ENCODE assay signal across 1 cellular context in genomic region chr19:48718711-48719231, GRCh38.
TF ChIP-seq lines count a peak whose summit lies in the region.

No MANE protein-coding gene starts in this region.

TF ChIP-seq in HepG2, 621 proteins besides CTCF, POLR2A, EP300 and RAD21 (continued from another document):
- TF ChIP-seq ZNF503 (CRISPR knock-in tag; IDR thresholded peaks at IDR 0.05) = peak; percentile 70; the same call in 1 of the 2 replicates
- 0 out of 2 replicates have a peak, but pooled peaks have one; percentile 29 for TF ChIP-seq CCDC6 (CRISPR knock-in tag; IDR thresholded peaks at IDR 0.05)
- no peak for TF ChIP-seq SCMH1 (CRISPR knock-in tag; IDR thresholded peaks at IDR 0.05; ENCODE audit: borderline replicate concordance)
- TF ChIP-seq ZNF512B (CRISPR knock-in tag; IDR thresholded peaks at IDR 0.05; ENCODE audit: borderline replicate concordance) = no peak
- no peak for TF ChIP-seq GPN1 (CRISPR knock-in tag; IDR thresholded peaks at IDR 0.05; ENCODE audit: borderline replicate concordance)
- TF ChIP-seq ZNF709 (CRISPR knock-in tag; IDR thresholded peaks at IDR 0.05) = no peak
- no peak for TF ChIP-seq ZNF788 (CRISPR knock-in tag; IDR thresholded peaks at IDR 0.05; ENCODE audit: borderline replicate concordance)
- no peak for TF ChIP-seq PLRG1 (conservative IDR thresholded peaks at IDR 0.05)
- no peak for TF ChIP-seq PBX3 (CRISPR knock-in tag; IDR thresholded peaks at IDR 0.05; ENCODE audit: borderline replicate concordance)
- no peak for TF ChIP-seq SP1 (IDR thresholded peaks at IDR 0.05)
- TF ChIP-seq SP1 (CRISPR knock-in tag; IDR thresholded peaks at IDR 0.05) = no peak
- TF ChIP-seq HMG20A (CRISPR knock-in tag; IDR thresholded peaks at IDR 0.05; ENCODE audit: borderline replicate concordance) = peak; percentile 34; the same call in 1 of the 2 replicates
- no peak for TF ChIP-seq MIER2 (CRISPR knock-in tag; IDR thresholded peaks at IDR 0.05)
- 0 out of 2 replicates have a peak, but pooled peaks have one; percentile 18 for TF ChIP-seq ZNF644 (CRISPR knock-in tag; IDR thresholded peaks at IDR 0.05; ENCODE audit: low read depth)
- TF ChIP-seq KLF12 (CRISPR knock-in tag; IDR thresholded peaks at IDR 0.05; ENCODE audit: borderline replicate concordance) = no peak
- no peak for TF ChIP-seq ZNF800 (CRISPR knock-in tag; IDR thresholded peaks at IDR 0.05)
- TF ChIP-seq ZBTB25 (CRISPR knock-in tag; IDR thresholded peaks at IDR 0.05) = 0 out of 2 replicates have a peak, but pooled peaks have one; percentile 18
- TF ChIP-seq ZNF350 (CRISPR knock-in tag; IDR thresholded peaks at IDR 0.05; ENCODE audit: borderline replicate concordance, low read depth) = peak; percentile 79
- peak; percentile 86 for TF ChIP-seq ZNF746 (CRISPR knock-in tag; IDR thresholded peaks at IDR 0.05)
- no peak for TF ChIP-seq SNAPC2 (CRISPR knock-in tag; IDR thresholded peaks at IDR 0.05)
- no peak; the same call in 1 of the 2 replicates for TF ChIP-seq ZNF142 (CRISPR knock-in tag; IDR thresholded peaks at IDR 0.05)
- no peak for TF ChIP-seq HNRNPLL (IDR thresholded peaks at IDR 0.05; ENCODE audit: low read depth, low read length, poor library complexity, severe bottlenecking)
- TF ChIP-seq HNRNPL (IDR thresholded peaks at IDR 0.05; ENCODE audit: low read depth, low read length) = no peak
- peak; percentile 33; the same call in 1 of the 2 replicates for TF ChIP-seq SIX4 (CRISPR knock-in tag; IDR thresholded peaks at IDR 0.05)
- TF ChIP-seq CREM (IDR thresholded peaks at IDR 0.05) = peak; percentile 55; the same call in 1 of the 2 replicates
- no peak for TF ChIP-seq CREM (CRISPR knock-in tag; IDR thresholded peaks at IDR 0.05)
- peak; percentile 21 for TF ChIP-seq SRSF1 (optimal IDR thresholded peaks at IDR 0.05; ENCODE audit: low read depth, low read length)
- TF ChIP-seq ZNF737 (CRISPR knock-in tag; IDR thresholded peaks at IDR 0.05; ENCODE audit: borderline replicate concordance) = no peak
- TF ChIP-seq SRSF9 (IDR thresholded peaks at IDR 0.05; ENCODE audit: borderline replicate concordance, insufficient read depth, low read depth, low read length, poor library complexity, severe bottlenecking) = no peak
- TF ChIP-seq ZFY (CRISPR knock-in tag; IDR thresholded peaks at IDR 0.05) = peak; percentile 73
- no peak for TF ChIP-seq CENPT (CRISPR knock-in tag; IDR thresholded peaks at IDR 0.05; ENCODE audit: low read depth)
- no peak for TF ChIP-seq ZBTB21 (CRISPR knock-in tag; IDR thresholded peaks at IDR 0.05)
- TF ChIP-seq ZNF235 (CRISPR knock-in tag; IDR thresholded peaks at IDR 0.05; ENCODE audit: borderline replicate concordance) = no peak
- no peak for TF ChIP-seq HOXA7 (CRISPR knock-in tag; IDR thresholded peaks at IDR 0.05)
- no peak; the same call in 1 of the 2 replicates for TF ChIP-seq KDM2A (CRISPR knock-in tag; IDR thresholded peaks at IDR 0.05; ENCODE audit: borderline replicate concordance, low read depth)
- TF ChIP-seq ZNF513 (CRISPR knock-in tag; conservative IDR thresholded peaks at IDR 0.05) = no peak
